ENCODE assay signal across 2 cellular contexts in the genomic region with DNA sequence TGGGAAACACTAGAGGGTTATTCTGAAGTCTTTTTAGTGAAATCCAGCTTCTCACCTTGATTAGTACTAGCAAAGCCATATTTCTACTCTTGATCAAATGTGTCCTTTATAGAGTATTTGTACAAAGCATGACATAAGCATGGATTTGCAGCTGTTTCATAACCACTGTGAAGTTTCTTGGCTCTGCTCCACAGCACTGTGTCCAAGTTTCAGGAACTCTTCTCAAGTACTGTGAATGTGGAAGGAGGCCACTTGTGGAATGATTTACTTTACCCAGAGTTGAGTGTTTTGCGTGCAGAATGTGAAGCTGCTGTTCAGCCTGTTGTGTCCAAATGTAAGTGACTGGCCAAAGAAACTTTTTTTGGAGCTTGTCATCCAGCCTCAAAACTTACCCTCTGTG.
A peak's percentile ranks its signal among the peaks of the same experiment; 100 is the strongest.
TF ChIP-seq lines count a peak whose summit lies in the region.

No MANE protein-coding gene starts in this region.

TF ChIP-seq in HEK293, 187 proteins besides CTCF, POLR2A, EP300 and RAD21:
- no peak for TF ChIP-seq ZNF626 (tag by site-specific recombination; IDR thresholded peaks at IDR 0.05)
- 0 out of 2 replicates have a peak, but pooled peaks have one; percentile 32 for TF ChIP-seq ZNF629 (tag by site-specific recombination; IDR thresholded peaks at IDR 0.05)
- TF ChIP-seq, protein P1, sequence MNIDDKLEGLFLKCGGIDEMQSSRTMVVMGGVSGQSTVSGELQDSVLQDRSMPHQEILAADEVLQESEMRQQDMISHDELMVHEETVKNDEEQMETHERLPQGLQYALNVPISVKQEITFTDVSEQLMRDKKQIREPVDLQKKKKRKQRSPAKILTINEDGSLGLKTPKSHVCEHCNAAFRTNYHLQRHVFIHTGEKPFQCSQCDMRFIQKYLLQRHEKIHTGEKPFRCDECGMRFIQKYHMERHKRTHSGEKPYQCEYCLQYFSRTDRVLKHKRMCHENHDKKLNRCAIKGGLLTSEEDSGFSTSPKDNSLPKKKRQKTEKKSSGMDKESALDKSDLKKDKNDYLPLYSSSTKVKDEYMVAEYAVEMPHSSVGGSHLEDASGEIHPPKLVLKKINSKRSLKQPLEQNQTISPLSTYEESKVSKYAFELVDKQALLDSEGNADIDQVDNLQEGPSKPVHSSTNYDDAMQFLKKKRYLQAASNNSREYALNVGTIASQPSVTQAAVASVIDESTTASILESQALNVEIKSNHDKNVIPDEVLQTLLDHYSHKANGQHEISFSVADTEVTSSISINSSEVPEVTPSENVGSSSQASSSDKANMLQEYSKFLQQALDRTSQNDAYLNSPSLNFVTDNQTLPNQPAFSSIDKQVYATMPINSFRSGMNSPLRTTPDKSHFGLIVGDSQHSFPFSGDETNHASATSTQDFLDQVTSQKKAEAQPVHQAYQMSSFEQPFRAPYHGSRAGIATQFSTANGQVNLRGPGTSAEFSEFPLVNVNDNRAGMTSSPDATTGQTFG (tag by site-specific recombination; IDR thresholded peaks at IDR 0.05; ENCODE audit: borderline replicate concordance): no peak
- TF ChIP-seq ZNF555 (tag by site-specific recombination; conservative IDR thresholded peaks at IDR 0.05): no peak
- no peak for TF ChIP-seq ZNF138 (tag by site-specific recombination; IDR thresholded peaks at IDR 0.05; ENCODE audit: borderline replicate concordance)
- TF ChIP-seq ZNF660 (tag by site-specific recombination; IDR thresholded peaks at IDR 0.05): no peak
- 0 out of 2 replicates have a peak, but pooled peaks have one; percentile 43 for TF ChIP-seq ZBTB21 (tag by site-specific recombination; IDR thresholded peaks at IDR 0.05)
- TF ChIP-seq, protein P2, sequence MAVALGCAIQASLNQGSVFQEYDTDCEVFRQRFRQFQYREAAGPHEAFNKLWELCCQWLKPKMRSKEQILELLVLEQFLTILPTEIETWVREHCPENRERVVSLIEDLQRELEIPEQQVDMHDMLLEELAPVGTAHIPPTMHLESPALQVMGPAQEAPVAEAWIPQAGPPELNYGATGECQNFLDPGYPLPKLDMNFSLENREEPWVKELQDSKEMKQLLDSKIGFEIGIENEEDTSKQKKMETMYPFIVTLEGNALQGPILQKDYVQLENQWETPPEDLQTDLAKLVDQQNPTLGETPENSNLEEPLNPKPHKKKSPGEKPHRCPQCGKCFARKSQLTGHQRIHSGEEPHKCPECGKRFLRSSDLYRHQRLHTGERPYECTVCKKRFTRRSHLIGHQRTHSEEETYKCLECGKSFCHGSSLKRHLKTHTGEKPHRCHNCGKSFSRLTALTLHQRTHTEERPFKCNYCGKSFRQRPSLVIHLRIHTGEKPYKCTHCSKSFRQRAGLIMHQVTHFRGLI (tag by site-specific recombination; IDR thresholded peaks at IDR 0.05): no peak
- peak; percentile 79 for TF ChIP-seq SCRT1 (tag by site-specific recombination; IDR thresholded peaks at IDR 0.05; ENCODE audit: borderline replicate concordance)
- TF ChIP-seq KLF10 (tag by site-specific recombination; IDR thresholded peaks at IDR 0.05): no peak
- TF ChIP-seq SCRT2 (tag by site-specific recombination; IDR thresholded peaks at IDR 0.05): peak; percentile 94

TF ChIP-seq in endothelial cell of umbilical vein, 7 proteins besides CTCF, POLR2A, EP300 and RAD21:
- TF ChIP-seq EZH2 (IDR thresholded peaks at IDR 0.05; ENCODE audit: borderline replicate concordance, low read depth, low read length, severe bottlenecking) (no peak), GATA2 (IDR thresholded peaks at IDR 0.05; ENCODE audit: insufficient read depth, insufficient read length, low read depth, low read length) (no peak), MYC (IDR thresholded peaks at IDR 0.05; ENCODE audit: low read depth, low read length) (no peak), JUN (IDR thresholded peaks at IDR 0.05; ENCODE audit: borderline replicate concordance, insufficient read depth, insufficient read length, low read depth) (no peak), FOS (IDR thresholded peaks at IDR 0.05; ENCODE audit: borderline replicate concordance, insufficient read depth, low read length) (no peak), POLR2AphosphoS5 (IDR thresholded peaks at IDR 0.05; ENCODE audit: insufficient read depth, low read depth, low read length) (no peak)
- TF ChIP-seq, protein P3, sequence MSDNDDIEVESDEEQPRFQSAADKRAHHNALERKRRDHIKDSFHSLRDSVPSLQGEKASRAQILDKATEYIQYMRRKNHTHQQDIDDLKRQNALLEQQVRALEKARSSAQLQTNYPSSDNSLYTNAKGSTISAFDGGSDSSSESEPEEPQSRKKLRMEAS (IDR thresholded peaks at IDR 0.05; ENCODE audit: insufficient read depth, insufficient read length): no peak
